ENCODE assay signal across 1 cellular context in genomic region chr5:126676195-126676624, GRCh38.
TF ChIP-seq lines count a peak whose summit lies in the region.

No MANE protein-coding gene starts in this region.

TF ChIP-seq in HepG2, 621 proteins besides CTCF, POLR2A, EP300 and RAD21 (continued from another document and continues in another):
- 0 out of 2 replicates have a peak, but pooled peaks have one; percentile 37 for TF ChIP-seq ZNF766 (CRISPR knock-in tag; IDR thresholded peaks at IDR 0.05; ENCODE audit: borderline replicate concordance)
- no peak for TF ChIP-seq TOE1 (CRISPR knock-in tag; IDR thresholded peaks at IDR 0.05)
- TF ChIP-seq DNMT3B (CRISPR knock-in tag; conservative IDR thresholded peaks at IDR 0.05) = no peak
- no peak for TF ChIP-seq MLX (CRISPR knock-in tag; IDR thresholded peaks at IDR 0.05)
- TF ChIP-seq ZNF557 (CRISPR knock-in tag; IDR thresholded peaks at IDR 0.05) = no peak
- no peak for TF ChIP-seq IKZF1 (IDR thresholded peaks at IDR 0.05)
- TF ChIP-seq E2F2 (CRISPR knock-in tag; IDR thresholded peaks at IDR 0.05; ENCODE audit: borderline replicate concordance) = no peak
- TF ChIP-seq, protein P1, sequence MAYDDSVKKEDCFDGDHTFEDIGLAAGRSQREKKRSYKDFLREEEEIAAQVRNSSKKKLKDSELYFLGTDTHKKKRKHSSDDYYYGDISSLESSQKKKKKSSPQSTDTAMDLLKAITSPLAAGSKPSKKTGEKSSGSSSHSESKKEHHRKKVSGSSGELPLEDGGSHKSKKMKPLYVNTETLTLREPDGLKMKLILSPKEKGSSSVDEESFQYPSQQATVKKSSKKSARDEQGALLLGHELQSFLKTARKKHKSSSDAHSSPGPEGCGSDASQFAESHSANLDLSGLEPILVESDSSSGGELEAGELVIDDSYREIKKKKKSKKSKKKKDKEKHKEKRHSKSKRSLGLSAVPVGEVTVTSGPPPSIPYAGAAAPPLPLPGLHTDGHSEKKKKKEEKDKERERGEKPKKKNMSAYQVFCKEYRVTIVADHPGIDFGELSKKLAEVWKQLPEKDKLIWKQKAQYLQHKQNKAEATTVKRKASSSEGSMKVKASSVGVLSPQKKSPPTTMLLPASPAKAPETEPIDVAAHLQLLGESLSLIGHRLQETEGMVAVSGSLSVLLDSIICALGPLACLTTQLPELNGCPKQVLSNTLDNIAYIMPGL (CRISPR knock-in tag; IDR thresholded peaks at IDR 0.05; ENCODE audit: borderline replicate concordance in 1 of 2, low read depth in 1 of 2) = peak; percentile 53 to 71; a peak in 3 of 4 replicates
- no peak for TF ChIP-seq ZNF550 (CRISPR knock-in tag; IDR thresholded peaks at IDR 0.05; ENCODE audit: borderline replicate concordance)
- TF ChIP-seq ZNF546 (CRISPR knock-in tag; conservative IDR thresholded peaks at IDR 0.05) = no peak
- no peak for TF ChIP-seq JUND (CRISPR knock-in tag; IDR thresholded peaks at IDR 0.05)
- no peak for TF ChIP-seq PTBP1 (IDR thresholded peaks at IDR 0.05; ENCODE audit: low read depth, low read length, poor library complexity, severe bottlenecking)
- no peak for TF ChIP-seq RNF219 (CRISPR knock-in tag; IDR thresholded peaks at IDR 0.05)
- no peak for TF ChIP-seq ZNF343 (CRISPR knock-in tag; IDR thresholded peaks at IDR 0.05)
- no peak for TF ChIP-seq PHF20 (CRISPR knock-in tag; IDR thresholded peaks at IDR 0.05)
- TF ChIP-seq SP4 (CRISPR knock-in tag; IDR thresholded peaks at IDR 0.05) = no peak
- TF ChIP-seq PBX3 (CRISPR knock-in tag; IDR thresholded peaks at IDR 0.05; ENCODE audit: borderline replicate concordance) = no peak
- no peak for TF ChIP-seq ZBTB1 (CRISPR knock-in tag; IDR thresholded peaks at IDR 0.05; ENCODE audit: borderline replicate concordance)
- no peak for TF ChIP-seq ZNF160 (CRISPR knock-in tag; IDR thresholded peaks at IDR 0.05)
- no peak for TF ChIP-seq ZNF7 (CRISPR knock-in tag; IDR thresholded peaks at IDR 0.05)
- TF ChIP-seq PRMT3 (CRISPR knock-in tag; IDR thresholded peaks at IDR 0.05; ENCODE audit: borderline replicate concordance, low read depth) = no peak
- no peak for TF ChIP-seq ZNF850 (CRISPR knock-in tag; conservative IDR thresholded peaks at IDR 0.05)
- TF ChIP-seq SALL2 (CRISPR knock-in tag; IDR thresholded peaks at IDR 0.05) = no peak; the same call in 1 of the 2 replicates
- no peak for TF ChIP-seq BCL3 (CRISPR knock-in tag; IDR thresholded peaks at IDR 0.05)
- TF ChIP-seq SPEN (CRISPR knock-in tag; IDR thresholded peaks at IDR 0.05; ENCODE audit: low read depth) = no peak
- no peak for TF ChIP-seq GTF2F1 (IDR thresholded peaks at IDR 0.05; ENCODE audit: low read length)
- TF ChIP-seq ZC3H13 (CRISPR knock-in tag; IDR thresholded peaks at IDR 0.05) = no peak
- no peak for TF ChIP-seq SOX13 (IDR thresholded peaks at IDR 0.05)
- TF ChIP-seq SOX13 (CRISPR knock-in tag; conservative IDR thresholded peaks at IDR 0.05 in 1 of 2, IDR thresholded peaks at IDR 0.05 in 1 of 2) = no peak
- TF ChIP-seq GATAD2A (CRISPR knock-in tag; IDR thresholded peaks at IDR 0.05) = peak; percentile 64
- TF ChIP-seq, protein P2, sequence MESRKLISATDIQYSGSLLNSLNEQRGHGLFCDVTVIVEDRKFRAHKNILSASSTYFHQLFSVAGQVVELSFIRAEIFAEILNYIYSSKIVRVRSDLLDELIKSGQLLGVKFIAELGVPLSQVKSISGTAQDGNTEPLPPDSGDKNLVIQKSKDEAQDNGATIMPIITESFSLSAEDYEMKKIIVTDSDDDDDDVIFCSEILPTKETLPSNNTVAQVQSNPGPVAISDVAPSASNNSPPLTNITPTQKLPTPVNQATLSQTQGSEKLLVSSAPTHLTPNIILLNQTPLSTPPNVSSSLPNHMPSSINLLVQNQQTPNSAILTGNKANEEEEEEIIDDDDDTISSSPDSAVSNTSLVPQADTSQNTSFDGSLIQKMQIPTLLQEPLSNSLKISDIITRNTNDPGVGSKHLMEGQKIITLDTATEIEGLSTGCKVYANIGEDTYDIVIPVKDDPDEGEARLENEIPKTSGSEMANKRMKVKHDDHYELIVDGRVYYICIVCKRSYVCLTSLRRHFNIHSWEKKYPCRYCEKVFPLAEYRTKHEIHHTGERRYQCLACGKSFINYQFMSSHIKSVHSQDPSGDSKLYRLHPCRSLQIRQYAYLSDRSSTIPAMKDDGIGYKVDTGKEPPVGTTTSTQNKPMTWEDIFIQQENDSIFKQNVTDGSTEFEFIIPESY (CRISPR knock-in tag; IDR thresholded peaks at IDR 0.05) = no peak
- 0 out of 2 replicates have a peak, but pooled peaks have one; percentile 52 for TF ChIP-seq ZNF44 (CRISPR knock-in tag; IDR thresholded peaks at IDR 0.05)
- TF ChIP-seq ATF7 (IDR thresholded peaks at IDR 0.05) = peak; percentile 76
- TF ChIP-seq ATF7 (CRISPR knock-in tag; IDR thresholded peaks at IDR 0.05) = no peak; the same call in 1 of the 2 replicates
- TF ChIP-seq ZNF383 (CRISPR knock-in tag; IDR thresholded peaks at IDR 0.05; ENCODE audit: borderline replicate concordance) = no peak
- no peak for TF ChIP-seq ZSCAN9 (CRISPR knock-in tag; IDR thresholded peaks at IDR 0.05; ENCODE audit: borderline replicate concordance)
- TF ChIP-seq TOPORS (CRISPR knock-in tag; IDR thresholded peaks at IDR 0.05) = no peak
- TF ChIP-seq HNRNPH1 (optimal IDR thresholded peaks at IDR 0.05; ENCODE audit: low read depth, low read length) = no peak
- no peak for TF ChIP-seq ZNF614 (CRISPR knock-in tag; IDR thresholded peaks at IDR 0.05; ENCODE audit: borderline replicate concordance)
- TF ChIP-seq, protein P3, sequence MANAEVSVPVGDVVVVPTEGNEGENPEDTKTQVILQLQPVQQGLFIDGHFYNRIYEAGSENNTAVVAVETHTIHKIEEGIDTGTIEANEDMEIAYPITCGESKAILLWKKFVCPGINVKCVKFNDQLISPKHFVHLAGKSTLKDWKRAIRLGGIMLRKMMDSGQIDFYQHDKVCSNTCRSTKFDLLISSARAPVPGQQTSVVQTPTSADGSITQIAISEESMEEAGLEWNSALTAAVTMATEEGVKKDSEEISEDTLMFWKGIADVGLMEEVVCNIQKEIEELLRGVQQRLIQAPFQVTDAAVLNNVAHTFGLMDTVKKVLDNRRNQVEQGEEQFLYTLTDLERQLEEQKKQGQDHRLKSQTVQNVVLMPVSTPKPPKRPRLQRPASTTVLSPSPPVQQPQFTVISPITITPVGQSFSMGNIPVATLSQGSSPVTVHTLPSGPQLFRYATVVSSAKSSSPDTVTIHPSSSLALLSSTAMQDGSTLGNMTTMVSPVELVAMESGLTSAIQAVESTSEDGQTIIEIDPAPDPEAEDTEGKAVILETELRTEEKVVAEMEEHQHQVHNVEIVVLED (CRISPR knock-in tag; IDR thresholded peaks at IDR 0.05; ENCODE audit: borderline replicate concordance) = no peak
- TF ChIP-seq, protein P4, sequence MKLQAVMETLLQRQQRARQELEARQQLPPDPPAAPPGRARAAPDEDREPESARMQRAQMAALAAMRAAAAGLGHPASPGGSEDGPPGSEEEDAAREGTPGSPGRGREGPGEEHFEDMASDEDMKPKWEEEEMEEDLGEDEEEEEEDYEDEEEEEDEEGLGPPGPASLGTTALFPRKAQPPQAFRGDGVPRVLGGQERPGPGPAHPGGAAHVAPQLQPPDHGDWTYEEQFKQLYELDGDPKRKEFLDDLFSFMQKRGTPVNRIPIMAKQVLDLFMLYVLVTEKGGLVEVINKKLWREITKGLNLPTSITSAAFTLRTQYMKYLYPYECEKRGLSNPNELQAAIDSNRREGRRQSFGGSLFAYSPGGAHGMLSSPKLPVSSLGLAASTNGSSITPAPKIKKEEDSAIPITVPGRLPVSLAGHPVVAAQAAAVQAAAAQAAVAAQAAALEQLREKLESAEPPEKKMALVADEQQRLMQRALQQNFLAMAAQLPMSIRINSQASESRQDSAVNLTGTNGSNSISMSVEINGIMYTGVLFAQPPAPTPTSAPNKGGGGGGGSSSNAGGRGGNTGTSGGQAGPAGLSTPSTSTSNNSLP (IDR thresholded peaks at IDR 0.05; ENCODE audit: low read depth, low read length) = peak; percentile 41; the same call in 1 of the 2 replicates
- TF ChIP-seq SP5 (CRISPR knock-in tag; IDR thresholded peaks at IDR 0.05; ENCODE audit: borderline replicate concordance, low read depth) = no peak
- TF ChIP-seq CEBPG (CRISPR knock-in tag; IDR thresholded peaks at IDR 0.05) = peak; percentile 100
- no peak for TF ChIP-seq WIZ (CRISPR knock-in tag; IDR thresholded peaks at IDR 0.05)
- TF ChIP-seq ZSCAN29 (CRISPR knock-in tag; conservative IDR thresholded peaks at IDR 0.05) = no peak
- no peak for TF ChIP-seq ZNF768 (CRISPR knock-in tag; IDR thresholded peaks at IDR 0.05)
- no peak for TF ChIP-seq ZNF687 (CRISPR knock-in tag; IDR thresholded peaks at IDR 0.05)
- no peak for TF ChIP-seq TGIF2 (CRISPR knock-in tag; IDR thresholded peaks at IDR 0.05)
- TF ChIP-seq KAT8 (CRISPR knock-in tag; IDR thresholded peaks at IDR 0.05) = 0 out of 2 replicates have a peak, but pooled peaks have one; percentile 41
- TF ChIP-seq HNRNPUL1 (IDR thresholded peaks at IDR 0.05; ENCODE audit: low read depth, low read length) = no peak
- peak; percentile 44; the same call in 1 of the 2 replicates for TF ChIP-seq ERF (CRISPR knock-in tag; IDR thresholded peaks at IDR 0.05)
